Comparison of ENCODE assay signal across 8 cellular contexts in genomic region chr19:10602330-10603083, GRCh38. TPM values are rescaled to one million over a fixed set of nuclear protein-coding genes. Genes with fewer than 3 reads are reported as not detected.
A peak's percentile ranks its signal among the peaks of the same experiment; 100 is the strongest.
DNase-seq lines count a peak whose midpoint lies in the region; ATAC-seq, FAIRE-seq and TF ChIP-seq lines count a peak whose summit lies in the region.

No MANE protein-coding gene starts in this region.

- TF ChIP-seq EP300 in tibial nerve (IDR thresholded peaks at IDR 0.05): peak in 1 of 2 donors; percentile 86

- peak overlapping the region; percentile 76 for H4K8ac ChIP-seq in trophoblast cell (ENCODE audit: low read depth, low read length)

- peak overlapping the region; percentile 80 for H2BK120ac ChIP-seq in trophoblast cell (ENCODE audit: insufficient read depth, low read length, poor library complexity)

- no peaks in the 10 kb centered on the region for H4K20me1 ChIP-seq in SU-DHL-6 (ENCODE audit: low read depth, low read length)

- H3K36me3 ChIP-seq in SU-DHL-6 (ENCODE audit: low read length) (no peaks in the 10 kb centered on the region), heart left ventricle (no peaks in the 10 kb centered on the region), trophoblast cell (ENCODE audit: control insufficient read depth in 1 of 2, insufficient read depth in 2 of 2, low read length in 2 of 2) (peaks cover 2 to 5% of the 10 kb centered on the region in 2 experiments), tibial nerve (peaks cover 0 to 5% (median 0%) of the 10 kb centered on the region in 3 donors)

- H2AK5ac ChIP-seq in trophoblast cell (ENCODE audit: low read length): peak overlapping the region; percentile 79

- H3K18ac ChIP-seq in trophoblast cell (ENCODE audit: low read length): peak overlapping the region; percentile 96

- peak overlapping the region; percentile 76 for H2BK5ac ChIP-seq in trophoblast cell (ENCODE audit: low read depth, low read length, poor library complexity)

- peaks cover 20% of the 10 kb centered on the region for H3K79me1 ChIP-seq in trophoblast cell (ENCODE audit: low read length)

- H3F3A ChIP-seq in SU-DHL-6 (ENCODE audit: insufficient read depth): peaks cover 16% of the 10 kb centered on the region

- 0 to 1% (median 0%) methylated on average over 35 to 76 of the region's 76 CpGs for WGBS in heart left ventricle, 4 donors
- WGBS in trophoblast cell (ENCODE audit: extremely low coverage, insufficient coverage, insufficient read length): no CpG with 5 or more reads among the region's 76 CpGs
- WGBS in tibial nerve, 2 donors: 0% methylated on average over 20 to 47 of the region's 76 CpGs

- peak overlapping the region; percentile 83 for H4K12ac ChIP-seq in trophoblast cell (ENCODE audit: low read depth, low read length)

- H2AFZ ChIP-seq in SU-DHL-6 (ENCODE audit: low read depth, low read length, severe bottlenecking) (peak overlapping the region; percentile 44), trophoblast cell (ENCODE audit: insufficient read depth, low read length, poor library complexity) (peak overlapping the region; percentile 80)

- intact Hi-C loops in heart left ventricle (cut with DNase I): loop anchor here in 1 of 10 donors (5.0 kb wide), 1 partner anchor 40 kb away; no protein-coding TSS in a partner anchor

- ATAC-seq in GM21447 (IDR thresholded peaks at IDR 0.05; ENCODE audit: unreplicated experiment): peak; percentile 40
- peak; percentile 87 to 99 (median 96) for ATAC-seq in heart left ventricle

- H3K4ac ChIP-seq in trophoblast cell (ENCODE audit: low read depth, low read length): peak overlapping the region; percentile 68

- H3K9me2 ChIP-seq in SU-DHL-6 (replicated peaks; ENCODE audit: insufficient read depth, low read length): no peaks in the 10 kb centered on the region

- H2BK12ac ChIP-seq in trophoblast cell (ENCODE audit: low read length): peak overlapping the region; percentile 15

- TF ChIP-seq POLR2A in heart left ventricle (IDR thresholded peaks at IDR 0.05) (peak in 1 of 2 donors; percentile 75), tibial nerve (IDR thresholded peaks at IDR 0.05) (peak in 1 of 2 donors; percentile 79)

- H3K79me2 ChIP-seq in SU-DHL-6 (ENCODE audit: insufficient read depth, low read length): peaks cover 4% of the 10 kb centered on the region; the same call in 1 of the 2 replicates
- H3K79me2 ChIP-seq in trophoblast cell (ENCODE audit: control insufficient read depth, insufficient read depth, low read length, poor library complexity): peaks cover 9% of the 10 kb centered on the region

- H3K4me2 ChIP-seq in SU-DHL-6 (ENCODE audit: low read depth, low read length, poor library complexity, severe bottlenecking) (peak overlapping the region; percentile 74), trophoblast cell (ENCODE audit: low read length) (peak overlapping the region; percentile 85)

- peak overlapping the region; percentile 86 for H3K14ac ChIP-seq in trophoblast cell (ENCODE audit: low read length)

- DNase-seq in D721Med (ENCODE audit: insufficient read length, low spot score) (peak; percentile 91), LoVo (ENCODE audit: low spot score) (peak; percentile 76), heart left ventricle (peak; percentile 87 to 93 (median 89)), trophoblast cell (peak in 1 of 2 donors; percentile 85), tibial nerve (ENCODE audit: low spot score in 2 of 2) (peak; percentile 76 to 82)
- DNase-seq in activated naive CD8-positive, alpha-beta T cell treated with anti-CD3 and anti-CD28 coated beads, Interleukin-2, amount 50 U/mL, for 16 hours (ENCODE audit: low read depth, low spot score): peak; percentile 84

- H3K23ac ChIP-seq in trophoblast cell (ENCODE audit: low read length): no peak overlapping the region

- no peak for FAIRE-seq in D721Med (lab: Jason Lieb, UNC)

- H3K9me3 ChIP-seq in SU-DHL-6 (ENCODE audit: insufficient read depth, low read length) (no peaks in the 10 kb centered on the region), heart left ventricle (peaks cover 0 to 4% (median 0%) of the 10 kb centered on the region in 12 donors), trophoblast cell (ENCODE audit: insufficient read depth, low read depth, low read length) (no peaks in the 10 kb centered on the region), tibial nerve (no peaks in the 10 kb centered on the region)

- peak overlapping the region; percentile 91 for H3K4me3 ChIP-seq in SU-DHL-6 (ENCODE audit: insufficient read depth, low read length, poor library complexity, severe bottlenecking)
- H3K4me3 ChIP-seq in heart left ventricle: peak overlapping the region; percentile 88 to 100 (median 100)
- H3K4me3 ChIP-seq in trophoblast cell (ENCODE audit: low read depth, low read length): peak overlapping the region; percentile 92
- peak overlapping the region; percentile 96 to 100 (median 98) for H3K4me3 ChIP-seq in tibial nerve

- no peak for TF ChIP-seq CTCF in D721Med (IDR thresholded peaks at IDR 0.05; ENCODE audit: insufficient read depth, missing control alignments)
- no peak for TF ChIP-seq CTCF in SU-DHL-6 (IDR thresholded peaks at IDR 0.05; ENCODE audit: insufficient read depth, low read length, poor library complexity, severe bottlenecking)
- no peak for TF ChIP-seq CTCF in heart left ventricle (IDR thresholded peaks at IDR 0.05)
- TF ChIP-seq CTCF in tibial nerve (IDR thresholded peaks at IDR 0.05): peak in 1 of 5 experiments; percentile 17

- H3K27ac ChIP-seq in SU-DHL-6 (ENCODE audit: low read depth, low read length) (peak overlapping the region; percentile 88), heart left ventricle (peak overlapping the region; percentile 91 to 99 (median 97)), trophoblast cell (ENCODE audit: low read depth, low read length) (peak overlapping the region; percentile 61), tibial nerve (peak overlapping the region; percentile 99 to 100 (median 99))

- H3K4me1 ChIP-seq in heart left ventricle: peaks cover 0 to 36% (median 22%) of the 10 kb centered on the region in 12 donors
- H3K4me1 ChIP-seq in trophoblast cell (ENCODE audit: control insufficient read depth in 1 of 2, insufficient read depth in 2 of 2, low read length in 2 of 2): peaks cover 20 to 25% of the 10 kb centered on the region in 2 experiments
- H3K4me1 ChIP-seq in tibial nerve: peaks cover 0 to 31% (median 12%) of the 10 kb centered on the region in 4 donors

- peak overlapping the region; percentile 82 for H3K9ac ChIP-seq in SU-DHL-6 (ENCODE audit: low read length)
- peak overlapping the region; percentile 82 for H3K9ac ChIP-seq in trophoblast cell (ENCODE audit: low read length)

- H3K27me3 ChIP-seq in SU-DHL-6 (ENCODE audit: low read length): no peaks in the 10 kb centered on the region
- H3K27me3 ChIP-seq in heart left ventricle: no peaks in the 10 kb centered on the region
- no peaks in the 10 kb centered on the region for H3K27me3 ChIP-seq in trophoblast cell (ENCODE audit: insufficient read depth, low read length)
- no peaks in the 10 kb centered on the region for H3K27me3 ChIP-seq in tibial nerve

- peak overlapping the region; percentile 90 for H4K91ac ChIP-seq in trophoblast cell (ENCODE audit: low read depth, low read length)

RNA-seq across cellular contexts. Expression of gene AP1M2, which starts 15.4 kb away (rescaled TPM):
- total RNA-seq in heart left ventricle: 1 to 10 TPM in 1 of 9 donors, not detected in 8; 3.6 TPM
- polyA plus RNA-seq in heart left ventricle: not detected
- 40.5 and 43.5 TPM in 2 replicates for polyA plus RNA-seq in trophoblast cell (2013)
- total RNA-seq in tibial nerve: not detected

RNA-seq across cellular contexts. Expression of gene SLC44A2, which starts 22.8 kb away (rescaled TPM):
- total RNA-seq in heart left ventricle (100 to 1,000 TPM in 2 of 9 donors, 10 to 100 TPM in 7; 63.8 to 130 (median 91.9) TPM), tibial nerve (100 to 1,000 TPM; 104 to 193 (median 132) TPM)
- 10 to 100 TPM; 43.1 to 66.3 TPM for polyA plus RNA-seq in heart left ventricle
- 232 and 244 TPM in 2 replicates for polyA plus RNA-seq in trophoblast cell (2013)

RNA-seq across cellular contexts. Expression of gene CDKN2D, which starts 33.7 kb away (rescaled TPM):
- total RNA-seq in heart left ventricle (10 to 100 TPM in 6 of 9 donors, 1 to 10 TPM in 3; 6.8 to 19.9 (median 11.8) TPM), tibial nerve (10 to 100 TPM; 14.4 to 20.2 (median 15.9) TPM)
- polyA plus RNA-seq in heart left ventricle: 10 to 100 TPM; 11.1 to 28.0 TPM
- polyA plus RNA-seq in trophoblast cell (2013): 2.6 and 2.7 TPM in 2 replicates

RNA-seq across cellular contexts. Expression of gene KRI1, which starts 36.7 kb away (rescaled TPM):
- total RNA-seq in heart left ventricle: 10 to 100 TPM in 6 of 9 donors, 1 to 10 TPM in 3; 6.7 to 13.0 (median 10.4) TPM
- 10 to 100 TPM in 1 of 2 donors, 1 to 10 TPM in 1; 9.8 to 15.0 TPM for polyA plus RNA-seq in heart left ventricle
- 12.3 and 12.6 TPM in 2 replicates for polyA plus RNA-seq in trophoblast cell (2013)
- 10 to 100 TPM; 22.9 to 27.9 (median 23.3) TPM for total RNA-seq in tibial nerve

RNA-seq across cellular contexts. Expression of gene ILF3, which starts 51.6 kb away (rescaled TPM):
- total RNA-seq in heart left ventricle: 100 to 1,000 TPM in 7 of 9 donors, 10 to 100 TPM in 2; 45.7 to 140 (median 118) TPM
- 10 to 100 TPM; 62.1 to 94.4 TPM for polyA plus RNA-seq in heart left ventricle
- polyA plus RNA-seq in trophoblast cell (2013): 200 and 209 TPM in 2 replicates
- total RNA-seq in tibial nerve: 100 to 1,000 TPM; 109 to 166 (median 127) TPM
